ENCODE assay signal across 1 cellular context in genomic region chr10:102241444-102242117, GRCh38.
TF ChIP-seq lines count a peak whose summit lies in the region.

PITX3 (minus strand) TSS chr10:102241512; CDS start chr10:102232080, 9,432 bp downstream.

TF ChIP-seq in H1, 55 proteins besides CTCF, POLR2A, EP300 and RAD21 (continued from another document):
- TF ChIP-seq SIN3A (conservative IDR thresholded peaks at IDR 0.05 in 1 of 2, IDR thresholded peaks at IDR 0.05 in 1 of 2; ENCODE audit: low read depth in 1 of 2, low read length in 2 of 2) = no peak
- TF ChIP-seq HDAC2 (IDR thresholded peaks at IDR 0.05; ENCODE audit: borderline replicate concordance in 1 of 2, low read depth in 2 of 2, low read length in 2 of 2) = no peak
- TF ChIP-seq MAX (IDR thresholded peaks at IDR 0.05) = peak; percentile 89
- TF ChIP-seq ASH2L (IDR thresholded peaks at IDR 0.05; ENCODE audit: low read length) = peak; percentile 10
- TF ChIP-seq USF2 (IDR thresholded peaks at IDR 0.05; ENCODE audit: low read length) = peak; percentile 43; the same call in 1 of the 2 replicates
- TF ChIP-seq ATF2 (IDR thresholded peaks at IDR 0.05; ENCODE audit: low read length) = no peak
- TF ChIP-seq SIX5 (IDR thresholded peaks at IDR 0.05; ENCODE audit: low read depth, low read length) = no peak
- peak; percentile 82; the same call in 1 of the 2 replicates for TF ChIP-seq SP4 (IDR thresholded peaks at IDR 0.05; ENCODE audit: low read length)
- no peak for TF ChIP-seq CTBP2 (IDR thresholded peaks at IDR 0.05; ENCODE audit: borderline replicate concordance, insufficient read depth, insufficient read length, low read length)
- TF ChIP-seq SAP30 (IDR thresholded peaks at IDR 0.05; ENCODE audit: insufficient read depth, insufficient replicate concordance, low read length) = peak; percentile 44
- 0 out of 2 replicates have a peak, but pooled peaks have one; percentile 23 for TF ChIP-seq PHF8 (conservative IDR thresholded peaks at IDR 0.05; ENCODE audit: low read depth, low read length)
- no peak for TF ChIP-seq TCF12 (IDR thresholded peaks at IDR 0.05; ENCODE audit: low read depth, low read length)
- no peak for TF ChIP-seq CHD2 (IDR thresholded peaks at IDR 0.05; ENCODE audit: low read length)
- peak; percentile 55 for TF ChIP-seq E2F6 (IDR thresholded peaks at IDR 0.05)
- TF ChIP-seq NANOG (IDR thresholded peaks at IDR 0.05; ENCODE audit: insufficient read depth, low read depth, low read length, poor library complexity, severe bottlenecking) = no peak
- TF ChIP-seq SP2 (IDR thresholded peaks at IDR 0.05; ENCODE audit: low read length) = no peak
